23 cellular contexts compared by ENCODE assay signal in the genomic region with DNA sequence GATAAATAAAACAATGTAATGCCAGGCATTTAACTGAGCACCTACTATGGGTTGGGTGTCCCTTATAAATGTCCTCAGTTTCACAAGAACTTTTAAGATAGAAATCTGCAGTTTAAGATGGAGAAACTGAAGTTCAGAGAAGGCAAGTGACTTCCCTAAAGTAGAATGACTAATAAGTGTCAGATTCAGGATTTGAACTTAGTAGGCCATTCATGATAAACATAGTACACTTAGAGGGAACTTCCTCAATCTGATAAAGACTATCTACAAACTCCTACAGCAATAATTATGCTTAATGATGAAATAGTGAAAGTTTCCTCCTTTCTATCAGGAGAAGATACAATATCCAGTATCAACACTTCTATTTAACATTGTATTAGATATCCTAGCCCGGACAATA. TPM values are rescaled to one million over a fixed set of nuclear protein-coding genes. Genes with fewer than 3 reads are reported as not detected.
"Had no signal": no experiment of that assay in that cellular context is flagged by ENCODE, and none has a peak within 500 bp of the region (broad histone marks: within the 10 kb centered on the region; RNA-seq: fewer than 3 reads in every experiment).

No MANE protein-coding gene starts in this region.

- H3K9me3 ChIP-seq: colonic mucosa, esophagus muscularis mucosa, left lung, thoracic aorta had no signal

- H3K36me3 ChIP-seq: colonic mucosa, esophagus muscularis mucosa, left lung, thoracic aorta had no signal

- ATAC-seq: left lung, natural killer cell had no signal

- DNase-seq: activated CD4-positive, alpha-beta memory T cell treated with anti-CD3 and anti-CD28 coated beads for 36 hours; activated CD4-positive, alpha-beta T cell treated with anti-CD3 and anti-CD28 coated beads for 48 hours; activated effector memory CD4-positive, alpha-beta T cell treated with anti-CD3 and anti-CD28 coated beads, Interleukin-2, amount 50 U/mL, for 16 hours; activated naive CD4-positive, alpha-beta T cell treated with anti-CD3 and anti-CD28 coated beads, Interleukin-2, amount 10 ng/mL, durations not matched to agents 7 days and 5 days; amygdala; colonic mucosa; glutamatergic neuron; immature natural killer cell; left lung; natural killer cell; stimulated activated CD4-positive, alpha-beta T cell treated with anti-CD3 and anti-CD28 coated beads, Interleukin-2, amount 100 ng/mL, for 48 hours; stimulated activated naive CD4-positive, alpha-beta T cell; T-helper 9 cell had no signal

- H3K27ac ChIP-seq: colonic mucosa, esophagus muscularis mucosa, hepatocyte, left lung, thoracic aorta had no signal

- H3K4me3 ChIP-seq: colonic mucosa, esophagus muscularis mucosa, hepatocyte, left lung, lung, thoracic aorta had no signal

- H3K4me1 ChIP-seq: colonic mucosa had no signal

RNA-seq across cellular contexts. Expression of gene NCR2, which starts 43.9 kb away (rescaled TPM):
- total RNA-seq: activated CD4-positive, alpha-beta memory T cell treated with anti-CD3 and anti-CD28 coated beads for 36 hours; bronchial epithelial cell; colonic mucosa; esophagus muscularis mucosa; frontal cortex; hepatocyte; kidney epithelial cell; left lung; lung; natural killer cell; osteoblast; posterior vena cava; renal cortical epithelial cell; thoracic aorta had no signal
- polyA plus RNA-seq: hepatocyte, lung had no signal
